10 cellular contexts compared by ENCODE assay signal in the genomic region with DNA sequence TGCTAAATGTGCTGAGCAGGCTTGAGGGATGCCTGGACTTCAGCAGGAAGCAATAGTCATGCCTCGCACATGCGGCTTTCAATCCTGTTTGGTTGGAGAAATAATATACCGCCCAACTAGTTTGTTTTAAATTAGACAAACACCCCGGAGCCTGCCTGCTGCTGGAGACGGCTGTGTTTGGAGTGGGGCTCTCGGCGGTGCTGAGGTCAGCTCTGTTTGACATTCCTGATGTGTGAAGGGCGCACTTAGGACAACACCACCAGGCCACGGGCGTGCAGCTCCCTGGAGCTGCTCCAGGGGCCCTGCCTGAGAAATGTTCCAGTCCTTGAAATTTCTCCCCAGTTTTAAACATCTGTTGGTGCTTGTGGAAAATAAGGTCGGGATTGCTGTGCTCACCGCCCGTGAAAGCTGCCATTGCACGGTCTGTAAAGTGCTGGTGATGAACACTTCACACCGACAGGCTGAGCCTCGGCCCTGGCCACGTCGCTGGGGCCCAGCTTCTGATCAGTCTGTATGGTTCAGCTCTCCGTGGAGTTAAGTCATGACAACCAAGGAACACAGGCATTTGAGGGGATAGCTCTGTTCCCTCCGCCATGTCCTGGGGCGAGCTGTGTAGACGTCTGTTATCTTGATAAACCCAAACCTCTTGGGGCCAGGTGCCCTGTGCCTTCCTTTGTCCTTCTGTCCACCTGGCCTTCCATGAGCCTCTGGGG.
DNase-seq lines count a peak whose midpoint lies in the region; ATAC-seq and TF ChIP-seq lines count a peak whose summit lies in the region.
"Had no signal": no experiment of that assay in that cellular context is flagged by ENCODE, and none has a peak within 500 bp of the region (broad histone marks: within the 10 kb centered on the region; RNA-seq: fewer than 3 reads in every experiment).

No MANE protein-coding gene starts in this region.

- peaks cover 11% of the 10 kb centered on the region for H3K4me1 Mint-ChIP-seq in stimulated activated memory B cell treated with anti-CD40 and anti-IgM and Interleukin-4, amounts not matched to agents 10 μg/mL and 1 μg/mL and 100 μg/mL, for 72 hours

- no peak overlapping the region for H3K27ac Mint-ChIP-seq in stimulated activated memory B cell treated with anti-CD40 and anti-IgM and Interleukin-4, amounts not matched to agents 10 μg/mL and 1 μg/mL and 100 μg/mL, for 72 hours
- H3K27ac Mint-ChIP-seq: activated B cell treated with CpG ODN at 0.5 μM for 24 hours had no signal

- no peaks in the 10 kb centered on the region for H3K9me3 ChIP-seq in RWPE2 (ENCODE audit: severe bottlenecking)

- no peaks in the 10 kb centered on the region for H3K27me3 Mint-ChIP-seq in stimulated activated memory B cell treated with anti-CD40 and anti-IgM and Interleukin-4, amounts not matched to agents 10 μg/mL and 1 μg/mL and 100 μg/mL, for 72 hours
- H3K27me3 Mint-ChIP-seq: activated B cell treated with CpG ODN at 0.5 μM for 24 hours had no signal

- no peaks in the 10 kb centered on the region for H3K36me3 ChIP-seq in RWPE2 (ENCODE audit: low read depth)

- peaks cover 5% of the 10 kb centered on the region for H3K36me3 Mint-ChIP-seq in stimulated activated memory B cell treated with anti-CD40 and anti-IgM and Interleukin-4, amounts not matched to agents 10 μg/mL and 1 μg/mL and 100 μg/mL, for 72 hours

- H3K4me3 ChIP-seq in RWPE2 (ENCODE audit: severe bottlenecking): no peak overlapping the region

- no peak for ATAC-seq in RWPE2 (ENCODE audit: low read depth)
- no peak for ATAC-seq in stimulated activated memory B cell treated with anti-CD40 and anti-IgM and Interleukin-4, amounts not matched to agents 10 μg/mL and 1 μg/mL and 100 μg/mL, for 72 hours

- no peaks in the 10 kb centered on the region for H3K4me1 ChIP-seq in RWPE2 (ENCODE audit: insufficient read depth, poor library complexity, severe bottlenecking)

- intact Hi-C loops in posterior vena cava (cut with DNase I): no loop called here

- peak; percentile 83 for DNase-seq in AG20443 (ENCODE audit: low spot score)
- DNase-seq in RWPE2 (ENCODE audit: low spot score): peak; percentile 34
- DNase-seq in foreskin melanocyte: peak; percentile 84
- peak; percentile 72 for DNase-seq in posterior vena cava (ENCODE audit: low spot score)
- no peak for DNase-seq in NCI-H82 treated with DMSO at 0.1 percent for 48 hours (lab: John Stamatoyannopoulos, UW; ENCODE audit: unreplicated experiment)
- no peak for DNase-seq in NCI-H510A treated with DMSO at 0.1 percent for 48 hours (lab: John Stamatoyannopoulos, UW)
- no peak for DNase-seq in NOMO-1 treated with dmso at 0.1 percent for 144 hours (lab: John Stamatoyannopoulos, UW; ENCODE audit: unreplicated experiment)
- DNase-seq: activated B cell treated with CpG ODN at 0.5 μM for 24 hours, NCI-H226 had no signal

- no peak for TF ChIP-seq CTCF in RWPE2 (IDR thresholded peaks at IDR 0.05; ENCODE audit: poor library complexity, severe bottlenecking)

- H3K27ac ChIP-seq in RWPE2 (ENCODE audit: poor library complexity, severe bottlenecking): no peak overlapping the region

- H3K4me3 Mint-ChIP-seq in stimulated activated memory B cell treated with anti-CD40 and anti-IgM and Interleukin-4, amounts not matched to agents 10 μg/mL and 1 μg/mL and 100 μg/mL, for 72 hours: no peak overlapping the region
- H3K4me3 Mint-ChIP-seq: activated B cell treated with CpG ODN at 0.5 μM for 24 hours had no signal

- H3K27me3 ChIP-seq in RWPE2 (ENCODE audit: insufficient read depth, poor library complexity, severe bottlenecking): no peaks in the 10 kb centered on the region

- peaks cover 4% of the 10 kb centered on the region for H3K9me3 Mint-ChIP-seq in stimulated activated memory B cell treated with anti-CD40 and anti-IgM and Interleukin-4, amounts not matched to agents 10 μg/mL and 1 μg/mL and 100 μg/mL, for 72 hours
- H3K9me3 Mint-ChIP-seq: activated B cell treated with CpG ODN at 0.5 μM for 24 hours had no signal

Comparison
In these comparisons a context has a peak if more than half of its experiments do, and no peak if none do; other contexts are left out.
1. DNase-seq: peak in AG20443 (single experiment), RWPE2 (single experiment), foreskin melanocyte (single experiment) and posterior vena cava (single experiment); none in NCI-H82 treated with DMSO at 0.1 percent for 48 hours (single experiment), NCI-H510A treated with DMSO at 0.1 percent for 48 hours (single experiment) and NOMO-1 treated with dmso at 0.1 percent for 144 hours (single experiment).